Comparison of ENCODE assay signal across 11 cellular contexts in genomic region chr16:31528726-31529397, GRCh38. TPM values are rescaled to one million over a fixed set of nuclear protein-coding genes. Genes with fewer than 3 reads are reported as not detected.
DNase-seq lines count a peak whose midpoint lies in the region; ATAC-seq, FAIRE-seq and TF ChIP-seq lines count a peak whose summit lies in the region.
"Had no signal": no experiment of that assay in that cellular context is flagged by ENCODE, and none has a peak within 500 bp of the region (broad histone marks: within the 10 kb centered on the region; RNA-seq: fewer than 3 reads in every experiment).

No MANE protein-coding gene starts in this region.

- DNase-seq in A549 (ENCODE audit: low read depth in 1 of 2, low spot score in 1 of 2) (no peak), esophagus muscularis mucosa (ENCODE audit: extremely low spot score) (no peak), omental fat pad (ENCODE audit: low spot score) (no peak), Calu3 (no peak)
- DNase-seq: DMS153, NCI-H226 had no signal

- H3K9me3 ChIP-seq in A549 = peaks cover 6% of the 10 kb centered on the region; the same call in 2 of the 3 replicates
- H3K9me3 ChIP-seq in HUES6 (ENCODE audit: control insufficient read depth, insufficient read depth, low read depth, low read length) = no peaks in the 10 kb centered on the region
- no peaks in the 10 kb centered on the region for H3K9me3 ChIP-seq in esophagus muscularis mucosa

- CTCF ChIA-PET in A549 (lab: Yijun Ruan, JAX) (interaction anchor here (0.9 to 1.6 kb wide), 2 partner anchors 26 to 340 kb away, joined by 3 to 5 read pairs; no protein-coding TSS in a partner anchor), Calu3 (lab: Charles Lee) (interaction anchor here (0.6 kb wide), 1 partner anchor 20 kb away, joined by 4 read pairs; no protein-coding TSS in a partner anchor)

- H3K4me3 Mint-ChIP-seq in Calu3 (ENCODE audit: low read depth, unreplicated experiment) = no peak overlapping the region

- no peak for TF ChIP-seq RAD21 in A549 (conservative IDR thresholded peaks at IDR 0.05 in 1 of 2, IDR thresholded peaks at IDR 0.05 in 1 of 2)

- H3K36me3 Mint-ChIP-seq in Calu3 (ENCODE audit: insufficient read depth, unreplicated experiment) = no peaks in the 10 kb centered on the region

- peak overlapping the region; percentile 69 for H3K4me2 ChIP-seq in A549

- ATAC-seq in A549 (peak in 1 of 2 experiments; percentile 30; a peak in 2 of 6 replicates), omental fat pad (ENCODE audit: low FRiP score) (peak; percentile 28), esophagus mucosa (no peak), HG02588 (IDR thresholded peaks at IDR 0.05; ENCODE audit: unreplicated experiment) (no peak), GM21737 (IDR thresholded peaks at IDR 0.05; ENCODE audit: unreplicated experiment) (no peak)

- BruUV-seq in Calu3 (replicated peaks; lab: Mats Ljungman, UMichigan) = no TSS peak

- TF ChIP-seq POLR2A in A549 (IDR thresholded peaks at IDR 0.05; ENCODE audit: low read length) (no peak), esophagus muscularis mucosa (IDR thresholded peaks at IDR 0.05; ENCODE audit: low read depth) (no peak)

- peaks cover 20% of the 10 kb centered on the region for H3K27me3 Mint-ChIP-seq in Calu3 (ENCODE audit: unreplicated experiment)

- H3K4me1 ChIP-seq in A549 (no peaks in the 10 kb centered on the region), HUES6 (ENCODE audit: control insufficient read depth, insufficient read depth, low read length) (peaks cover 25% of the 10 kb centered on the region), esophagus muscularis mucosa (peaks cover 2 to 17% (median 17%) of the 10 kb centered on the region in 4 donors)

- FAIRE-seq in A549 (lab: Jason Lieb, UNC) = no peak
- FAIRE-seq: endothelial cell of umbilical vein had no signal

- H3K36me3 ChIP-seq in HUES6 (ENCODE audit: control insufficient read depth, insufficient read depth, low read length) (no peaks in the 10 kb centered on the region), esophagus muscularis mucosa (no peaks in the 10 kb centered on the region)

- H3K4me3 ChIP-seq in A549 = peak overlapping the region; percentile 26; the same call in 2 of the 3 replicates
- H3K4me3 ChIP-seq in HUES6 (ENCODE audit: low read depth, low read length) = peak overlapping the region; percentile 64
- H3K4me3 ChIP-seq in esophagus muscularis mucosa = peak overlapping the region; percentile 46 to 61 (median 50)

- peaks cover 51% of the 10 kb centered on the region for H3K27me3 ChIP-seq in HUES6 (ENCODE audit: control insufficient read depth, insufficient read depth, low read length)
- peaks cover 0 to 45% (median 0%) of the 10 kb centered on the region in 4 donors for H3K27me3 ChIP-seq in esophagus muscularis mucosa

- POLR2A ChIA-PET in A549 (lab: Yijun Ruan, JAX) = no interaction called here

- intact Hi-C loops in esophagus muscularis mucosa (cut with DNase I) = no loop called here
- intact Hi-C loops in Calu3 (cut with micrococcal nuclease; ENCODE audit: unreplicated experiment) = no loop called here

- no peak overlapping the region for H3K9ac ChIP-seq in HUES6 (ENCODE audit: low read length)

- H3K4me1 Mint-ChIP-seq in Calu3 (ENCODE audit: low read depth, unreplicated experiment) = no peaks in the 10 kb centered on the region

- H3K9me3 Mint-ChIP-seq in Calu3 (ENCODE audit: low read depth, unreplicated experiment) = no peaks in the 10 kb centered on the region

- 17% methylated on average over 18 of the region's 18 CpGs for WGBS in A549 (ENCODE audit: missing lambda C conversion rate)
- 14% methylated on average over 18 of the region's 18 CpGs for WGBS in esophagus muscularis mucosa

- H3K27ac ChIP-seq in A549 = no peak overlapping the region
- no peak overlapping the region for H3K27ac ChIP-seq in HUES6 (ENCODE audit: low read depth, low read length)
- H3K27ac ChIP-seq in esophagus muscularis mucosa (replicated peaks in 1 of 4) = peak overlapping the region in 2 of 4 donors; percentile 10 to 62

- no peak overlapping the region for H3K27ac Mint-ChIP-seq in Calu3 (ENCODE audit: unreplicated experiment)

- TF ChIP-seq EP300 in A549 (IDR thresholded peaks at IDR 0.05) (no peak), esophagus muscularis mucosa (IDR thresholded peaks at IDR 0.05) (no peak)

- TF ChIP-seq CTCF in A549 (IDR thresholded peaks at IDR 0.05) = no peak
- no peak for TF ChIP-seq CTCF in esophagus muscularis mucosa (IDR thresholded peaks at IDR 0.05)
- TF ChIP-seq CTCF in omental fat pad (IDR thresholded peaks at IDR 0.05) = no peak
- no peak for TF ChIP-seq CTCF in Calu3 (IDR thresholded peaks at IDR 0.05; ENCODE audit: unreplicated experiment)

TF ChIP-seq in A549, 52 proteins besides CTCF, POLR2A, EP300 and RAD21:
- TF ChIP-seq HDAC2 (IDR thresholded peaks at IDR 0.05) (no peak), FOSB (CRISPR knock-in tag; IDR thresholded peaks at IDR 0.05) (no peak), HMGXB4 (CRISPR knock-in tag; IDR thresholded peaks at IDR 0.05; ENCODE audit: borderline replicate concordance) (no peak), RCOR1 (IDR thresholded peaks at IDR 0.05; ENCODE audit: low read depth, low read length) (no peak), HEYL (CRISPR knock-in tag; IDR thresholded peaks at IDR 0.05) (no peak), HOXA7 (CRISPR knock-in tag; IDR thresholded peaks at IDR 0.05) (no peak), MAZ (IDR thresholded peaks at IDR 0.05; ENCODE audit: borderline replicate concordance, low read depth, low read length) (no peak), CHD2 (IDR thresholded peaks at IDR 0.05; ENCODE audit: low read length, partially characterized antibody) (no peak), KDM1A (IDR thresholded peaks at IDR 0.05; ENCODE audit: low read depth) (no peak), RFX5 (IDR thresholded peaks at IDR 0.05) (no peak), ZNF302 (CRISPR knock-in tag; IDR thresholded peaks at IDR 0.05) (no peak), FOSL2 (IDR thresholded peaks at IDR 0.05) (no peak), FOSL2 (CRISPR knock-in tag; IDR thresholded peaks at IDR 0.05) (no peak), TP53 (CRISPR knock-in tag; IDR thresholded peaks at IDR 0.05) (no peak)

RNA-seq across cellular contexts. Expression of gene AHSP, which starts 1.2 kb away (rescaled TPM):
- not detected in 2 replicates for polyA plus RNA-seq in A549 (2011; rRNA removed)
- polyA plus RNA-seq in A549 (2012; cell fraction: cytosol; rRNA removed) = not detected in 2 replicates
- not detected in 2 replicates for polyA plus RNA-seq in A549 (2012; cell fraction: nucleus; rRNA removed)
- polyA plus RNA-seq in A549 (2017; fragmentation: RNase III; extraction: RNeasy Plus Mini Kit Qiagen cat#74134 plus additional on column Dnase treatment) = not detected in 3 replicates
- not detected in 2 replicates for polyA minus RNA-seq in A549 (2011; rRNA and poly(A)+ RNA removed)
- total RNA-seq in esophagus muscularis mucosa = 1 to 10 TPM in 1 of 4 donors, not detected in 3; 1.2 TPM
- total RNA-seq in omental fat pad = not detected
- total RNA-seq in esophagus mucosa = not detected
- total RNA-seq in Calu3 (2022) = not detected in 2 replicates
- total RNA-seq: endothelial cell of umbilical vein had no signal
- polyA plus RNA-seq: endothelial cell of umbilical vein had no signal

RNA-seq across cellular contexts. Expression of gene RUSF1, which starts 20.7 kb away (rescaled TPM):
- polyA plus RNA-seq in A549 (2011; rRNA removed) (27.8 and 42.4 TPM in 2 replicates), A549 (2017; fragmentation: RNase III; extraction: RNeasy Plus Mini Kit Qiagen cat#74134 plus additional on column Dnase treatment) (30.7 to 37.7 TPM (median 35.3 TPM) in 3 replicates)
- 23.5 and 30.9 TPM in 2 replicates for polyA plus RNA-seq in A549 (2012; cell fraction: cytosol; rRNA removed)
- 171 and 181 TPM in 2 replicates for polyA plus RNA-seq in A549 (2012; cell fraction: nucleus; rRNA removed)
- 52.8 and 57.5 TPM in 2 replicates for polyA minus RNA-seq in A549 (2011; rRNA and poly(A)+ RNA removed)
- total RNA-seq in esophagus muscularis mucosa (10 to 100 TPM; 32.4 to 51.3 (median 43.6) TPM), omental fat pad (10 to 100 TPM; 35.3 to 56.7 (median 48.9) TPM), esophagus mucosa (29.9 TPM), Calu3 (2022) (96.0 and 105 TPM in 2 replicates)

RNA-seq across cellular contexts. Expression of gene SLC5A2, which starts 45.9 kb away (rescaled TPM):
- polyA plus RNA-seq in A549 (2011; rRNA removed) (0.07 and 0.09 TPM in 2 replicates), A549 (2017; fragmentation: RNase III; extraction: RNeasy Plus Mini Kit Qiagen cat#74134 plus additional on column Dnase treatment) (0.20 to 0.46 TPM (median 0.41 TPM) in 3 replicates)
- polyA plus RNA-seq in A549 (2012; cell fraction: cytosol; rRNA removed) = 0.11 and 0.12 TPM in 2 replicates
- 0.71 and 2.2 TPM in 2 replicates for polyA plus RNA-seq in A549 (2012; cell fraction: nucleus; rRNA removed)
- 0.12 TPM in 1 of 2 replicates, not detected in the other for polyA minus RNA-seq in A549 (2011; rRNA and poly(A)+ RNA removed)
- total RNA-seq in esophagus muscularis mucosa (under 1 TPM in 3 of 4 donors, not detected in 1; 0.13 to 0.66 (median 0.34) TPM), omental fat pad (not detected), esophagus mucosa (0.12 TPM), Calu3 (2022) (0.54 and 1.6 TPM in 2 replicates)
- total RNA-seq: endothelial cell of umbilical vein had no signal

RNA-seq across cellular contexts. Expression of gene TGFB1I1, which starts 56.9 kb away (rescaled TPM):
- polyA plus RNA-seq in A549 (2011; rRNA removed) (8.3 and 14.2 TPM in 2 replicates), A549 (2017; fragmentation: RNase III; extraction: RNeasy Plus Mini Kit Qiagen cat#74134 plus additional on column Dnase treatment) (68.7 to 81.0 TPM (median 75.1 TPM) in 3 replicates)
- polyA plus RNA-seq in A549 (2012; cell fraction: cytosol; rRNA removed) = 21.4 and 32.6 TPM in 2 replicates
- 87.9 and 95.6 TPM in 2 replicates for polyA plus RNA-seq in A549 (2012; cell fraction: nucleus; rRNA removed)
- 20.4 and 24.0 TPM in 2 replicates for polyA minus RNA-seq in A549 (2011; rRNA and poly(A)+ RNA removed)
- total RNA-seq in esophagus muscularis mucosa (100 to 1,000 TPM; 255 to 471 (median 274) TPM), omental fat pad (10 to 100 TPM; 16.1 to 33.7 (median 18.9) TPM), esophagus mucosa (4.3 TPM), Calu3 (2022) (14.5 and 18.7 TPM in 2 replicates)
